20 cellular contexts compared by ENCODE assay signal in the genomic region with DNA sequence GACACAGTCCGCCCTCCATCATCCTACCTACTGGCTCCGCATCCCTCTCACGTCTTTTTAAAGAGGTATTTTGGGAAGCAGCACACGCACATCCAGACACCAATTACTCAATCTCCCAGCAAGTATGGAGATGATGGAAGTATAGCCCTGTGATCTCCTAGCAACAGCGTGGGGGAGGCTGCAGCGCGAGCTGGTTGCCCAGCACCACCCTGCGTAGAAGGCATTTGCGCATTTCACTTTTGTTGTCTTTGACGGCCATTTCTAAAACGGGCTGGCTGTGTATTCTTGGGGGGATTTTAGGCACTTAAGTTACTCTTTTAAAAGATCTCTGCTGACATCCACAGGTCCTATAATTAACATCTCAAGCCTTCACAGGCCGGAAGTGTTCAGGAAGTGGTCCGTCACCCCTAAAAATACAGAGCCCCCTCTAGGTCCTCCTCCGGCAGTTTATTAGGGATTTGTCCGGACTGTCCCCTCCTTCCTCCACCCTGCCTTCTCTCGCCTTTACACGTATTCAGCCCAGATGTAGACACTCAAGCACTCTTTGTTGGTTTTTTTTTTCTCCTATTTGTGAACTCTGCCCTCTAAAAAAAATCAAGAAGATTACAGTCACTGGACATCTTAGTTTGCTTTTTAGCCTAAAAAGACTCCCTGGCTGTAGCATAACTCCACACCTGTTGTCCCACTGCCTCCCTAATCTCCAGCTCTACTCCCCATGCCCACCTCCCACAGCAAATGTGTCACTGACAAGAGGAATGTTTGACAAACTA.
A peak's percentile ranks its signal among the peaks of the same experiment; 100 is the strongest.
DNase-seq lines count a peak whose midpoint lies in the region; ATAC-seq and TF ChIP-seq lines count a peak whose summit lies in the region.
"Had no signal": no experiment of that assay in that cellular context is flagged by ENCODE, and none has a peak within 500 bp of the region (broad histone marks: within the 10 kb centered on the region; RNA-seq: fewer than 3 reads in every experiment).

No MANE protein-coding gene starts in this region.

- DNase-seq in right cardiac atrium (peak in 2 of 3 donors; percentile 22 to 40), left ventricle myocardium superior (no peak), dorsolateral prefrontal cortex (peak; percentile 38 to 94 (median 85)), middle frontal gyrus (ENCODE audit: extremely low spot score, low spot score) (peak; percentile 90)
- DNase-seq in activated naive CD4-positive, alpha-beta T cell (lab: John Stamatoyannopoulos, UW) = no peak
- DNase-seq: ACHN; activated CD4-positive, CD25-positive, alpha-beta regulatory T cell treated with anti-CD3 and anti-CD28 coated beads, Interleukin-2, amount 50 U/mL, for 72 hours; activated effector memory CD4-positive, alpha-beta T cell treated with anti-CD3 and anti-CD28 coated beads, Interleukin-2, amount 50 U/mL, for 16 hours; EL; Karpas-422; lower lobe of right lung; naive B cell; NCI-H187; PC-9; T-helper 9 cell had no signal

- H3K4me3 ChIP-seq in right cardiac atrium (ENCODE audit: low read length) (no peak overlapping the region), dorsolateral prefrontal cortex (peak overlapping the region in 58 of 59 donors; percentile 2 to 64 (median 41))
- H3K4me3 ChIP-seq: body of pancreas, lower lobe of right lung, PC-9, vagina had no signal

- no peaks in the 10 kb centered on the region for H3K4me1 ChIP-seq in right cardiac atrium (ENCODE audit: control insufficient read depth, insufficient read depth, low read length)
- H3K4me1 ChIP-seq: body of pancreas, lower lobe of right lung, vagina had no signal

- H3K27ac ChIP-seq in right cardiac atrium (ENCODE audit: low read length) (no peak overlapping the region), dorsolateral prefrontal cortex (peak overlapping the region; percentile 86 to 100 (median 98))
- H3K27ac ChIP-seq: body of pancreas, lower lobe of right lung, PC-9, vagina had no signal

- 48% methylated on average over 17 of the region's 17 CpGs for WGBS in right cardiac atrium

- peak; percentile 28 to 55 for ATAC-seq in right cardiac atrium
- ATAC-seq in left ventricle myocardium superior = no peak
- ATAC-seq in HG02840 (IDR thresholded peaks at IDR 0.05; ENCODE audit: low FRiP score, unreplicated experiment) = no peak
- ATAC-seq in HG03354 (IDR thresholded peaks at IDR 0.05; ENCODE audit: poor library complexity, severe bottlenecking, unreplicated experiment) = no peak
- no peak for ATAC-seq in GM18502 (IDR thresholded peaks at IDR 0.05; ENCODE audit: poor library complexity, unreplicated experiment)
- ATAC-seq: body of pancreas had no signal

- H3K9me3 ChIP-seq in right cardiac atrium (ENCODE audit: control insufficient read depth, low read length) = no peaks in the 10 kb centered on the region
- H3K9me3 ChIP-seq: body of pancreas, lower lobe of right lung, vagina had no signal

- no peaks in the 10 kb centered on the region for H3K27me3 ChIP-seq in right cardiac atrium (ENCODE audit: control insufficient read depth, insufficient read depth)
- H3K27me3 ChIP-seq in dorsolateral prefrontal cortex = no peaks in the 10 kb centered on the region
- H3K27me3 ChIP-seq: body of pancreas, vagina had no signal

- peak in 24 of 56 donors; percentile 6 to 36 (median 18) for TF ChIP-seq CTCF in dorsolateral prefrontal cortex (IDR thresholded peaks at IDR 0.05 in 54 of 56, conservative IDR thresholded peaks at IDR 0.05 in 2 of 56; ENCODE audit: low read depth in 1 of 56, partially characterized antibody in 56 of 56)

- intact Hi-C loops in right cardiac atrium (cut with DNase I) (no loop called here), left ventricle myocardium superior (cut with micrococcal nuclease) (no loop called here), dorsolateral prefrontal cortex (cut with DNase I) (loop anchor here (1.0 to 10.0 kb wide), 7 partner anchors 84 to 373 kb away; partner anchors contain the start of gene NTRK2 (in 1 of the 2))

Comparison
In these comparisons a context has a peak if more than half of its experiments do, and no peak if none do; other contexts are left out.
1. ATAC-seq: peak in right cardiac atrium (2 of 2); none in left ventricle myocardium superior (single experiment), HG02840 (single experiment), HG03354 (single experiment) and GM18502 (single experiment).
2. DNase-seq: peak in right cardiac atrium (2 of 3), dorsolateral prefrontal cortex (10 of 10) and middle frontal gyrus (single experiment); none in left ventricle myocardium superior (single experiment) and activated naive CD4-positive, alpha-beta T cell (0 of 4).
3. intact Hi-C loops: an anchor here in dorsolateral prefrontal cortex (1.0 to 10.0 kb wide); none called in right cardiac atrium and left ventricle myocardium superior.